In genomic region chr9:81633952-81634421, GRCh38 we compare ENCODE assay signal across 1 cellular context.
TF ChIP-seq lines count a peak whose summit lies in the region.

No MANE protein-coding gene starts in this region.

TF ChIP-seq in HepG2, 621 proteins besides CTCF, POLR2A, EP300 and RAD21 (continued from another document):
- TF ChIP-seq ARID3A (IDR thresholded peaks at IDR 0.05; ENCODE audit: low read depth, low read length) = peak; percentile 32; the same call in 1 of the 2 replicates
- TF ChIP-seq NR2F2 (IDR thresholded peaks at IDR 0.05; ENCODE audit: borderline replicate concordance, low read depth) = no peak
- no peak for TF ChIP-seq LCORL (IDR thresholded peaks at IDR 0.05)
- TF ChIP-seq LCORL (CRISPR knock-in tag; IDR thresholded peaks at IDR 0.05) = peak; percentile 71; the same call in 1 of the 2 replicates
- TF ChIP-seq HNF4G (IDR thresholded peaks at IDR 0.05; ENCODE audit: borderline replicate concordance, low read depth, low read length) = peak; percentile 73; the same call in 1 of the 2 replicates
- peak; percentile 83; the same call in 1 of the 2 replicates for TF ChIP-seq HNF4G (CRISPR knock-in tag; IDR thresholded peaks at IDR 0.05; ENCODE audit: borderline replicate concordance, low read depth)
- TF ChIP-seq SOX13 (IDR thresholded peaks at IDR 0.05) = no peak
- TF ChIP-seq SOX13 (CRISPR knock-in tag; conservative IDR thresholded peaks at IDR 0.05 in 1 of 2, IDR thresholded peaks at IDR 0.05 in 1 of 2) = peak in 1 of 2 experiments; percentile 82; a peak in 2 of 4 replicates
- TF ChIP-seq ZBTB44 (CRISPR knock-in tag; IDR thresholded peaks at IDR 0.05) = no peak
- 0 out of 2 replicates have a peak, but pooled peaks have one; percentile 35 for TF ChIP-seq ZNF891 (CRISPR knock-in tag; IDR thresholded peaks at IDR 0.05)
- TF ChIP-seq FOXP1 (IDR thresholded peaks at IDR 0.05) = no peak
- peak; percentile 43; the same call in 1 of the 2 replicates for TF ChIP-seq FOXP1 (CRISPR knock-in tag; IDR thresholded peaks at IDR 0.05)
- TF ChIP-seq RARA (CRISPR knock-in tag; IDR thresholded peaks at IDR 0.05) = peak; percentile 80
- peak; percentile 33; a peak in 1 of 4 replicates for TF ChIP-seq HMGXB4 (CRISPR knock-in tag; IDR thresholded peaks at IDR 0.05; ENCODE audit: borderline replicate concordance in 1 of 2, low read depth in 1 of 2)
- TF ChIP-seq THAP11 (CRISPR knock-in tag; IDR thresholded peaks at IDR 0.05) = peak; percentile 47
- TF ChIP-seq PATZ1 (CRISPR knock-in tag; IDR thresholded peaks at IDR 0.05) = peak; percentile 61
- peak; percentile 48; the same call in 1 of the 2 replicates for TF ChIP-seq NR2F6 (IDR thresholded peaks at IDR 0.05)
- peak; percentile 72 for TF ChIP-seq NR2F6 (CRISPR knock-in tag; IDR thresholded peaks at IDR 0.05)
- no peak for TF ChIP-seq FOXJ3 (CRISPR knock-in tag; IDR thresholded peaks at IDR 0.05; ENCODE audit: borderline replicate concordance)
- peak; percentile 53; the same call in 1 of the 2 replicates for TF ChIP-seq ISL2 (CRISPR knock-in tag; IDR thresholded peaks at IDR 0.05)
- no peak for TF ChIP-seq ZBTB49 (CRISPR knock-in tag; IDR thresholded peaks at IDR 0.05; ENCODE audit: borderline replicate concordance)
- TF ChIP-seq REPIN1 (CRISPR knock-in tag; IDR thresholded peaks at IDR 0.05; ENCODE audit: borderline replicate concordance, low read depth) = peak; percentile 25; the same call in 1 of the 2 replicates
- TF ChIP-seq HOXA3 (CRISPR knock-in tag; IDR thresholded peaks at IDR 0.05) = peak; percentile 56
- TF ChIP-seq, protein P1, sequence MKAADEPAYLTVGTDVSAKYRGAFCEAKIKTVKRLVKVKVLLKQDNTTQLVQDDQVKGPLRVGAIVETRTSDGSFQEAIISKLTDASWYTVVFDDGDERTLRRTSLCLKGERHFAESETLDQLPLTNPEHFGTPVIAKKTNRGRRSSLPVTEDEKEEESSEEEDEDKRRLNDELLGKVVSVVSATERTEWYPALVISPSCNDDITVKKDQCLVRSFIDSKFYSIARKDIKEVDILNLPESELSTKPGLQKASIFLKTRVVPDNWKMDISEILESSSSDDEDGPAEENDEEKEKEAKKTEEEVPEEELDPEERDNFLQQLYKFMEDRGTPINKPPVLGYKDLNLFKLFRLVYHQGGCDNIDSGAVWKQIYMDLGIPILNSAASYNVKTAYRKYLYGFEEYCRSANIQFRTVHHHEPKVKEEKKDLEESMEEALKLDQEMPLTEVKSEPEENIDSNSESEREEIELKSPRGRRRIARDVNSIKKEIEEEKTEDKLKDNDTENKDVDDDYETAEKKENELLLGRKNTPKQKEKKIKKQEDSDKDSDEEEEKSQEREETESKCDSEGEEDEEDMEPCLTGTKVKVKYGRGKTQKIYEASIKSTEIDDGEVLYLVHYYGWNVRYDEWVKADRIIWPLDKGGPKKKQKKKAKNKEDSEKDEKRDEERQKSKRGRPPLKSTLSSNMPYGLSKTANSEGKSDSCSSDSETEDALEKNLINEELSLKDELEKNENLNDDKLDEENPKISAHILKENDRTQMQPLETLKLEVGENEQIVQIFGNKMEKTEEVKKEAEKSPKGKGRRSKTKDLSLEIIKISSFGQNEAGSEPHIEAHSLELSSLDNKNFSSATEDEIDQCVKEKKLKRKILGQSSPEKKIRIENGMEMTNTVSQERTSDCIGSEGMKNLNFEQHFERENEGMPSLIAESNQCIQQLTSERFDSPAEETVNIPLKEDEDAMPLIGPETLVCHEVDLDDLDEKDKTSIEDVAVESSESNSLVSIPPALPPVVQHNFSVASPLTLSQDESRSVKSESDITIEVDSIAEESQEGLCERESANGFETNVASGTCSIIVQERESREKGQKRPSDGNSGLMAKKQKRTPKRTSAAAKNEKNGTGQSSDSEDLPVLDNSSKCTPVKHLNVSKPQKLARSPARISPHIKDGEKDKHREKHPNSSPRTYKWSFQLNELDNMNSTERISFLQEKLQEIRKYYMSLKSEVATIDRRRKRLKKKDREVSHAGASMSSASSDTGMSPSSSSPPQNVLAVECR (CRISPR knock-in tag; IDR thresholded peaks at IDR 0.05; ENCODE audit: borderline replicate concordance) = peak; percentile 59; the same call in 1 of the 2 replicates
